8 cellular contexts compared by ENCODE assay signal in genomic region chr11:74255741-74256369, GRCh38. TPM values are rescaled to one million over a fixed set of nuclear protein-coding genes. Genes with fewer than 3 reads are reported as not detected.
DNase-seq lines count a peak whose midpoint lies in the region; ATAC-seq, FAIRE-seq and TF ChIP-seq lines count a peak whose summit lies in the region.

No MANE protein-coding gene starts in this region.

- FAIRE-seq in GM12891 (lab: Jason Lieb, UNC), result peak; percentile 88
- FAIRE-seq in HepG2 (lab: Jason Lieb, UNC), result peak; percentile 91

- H3K4me1 ChIP-seq in HepG2 (ENCODE audit: insufficient read depth, low read length), result peaks cover 8% of the 10 kb centered on the region; the same call in 1 of the 2 replicates

- H3K79me2 ChIP-seq in HepG2 (ENCODE audit: insufficient read depth, low read length), result no peaks in the 10 kb centered on the region

- no peak overlapping the region for H3K27ac ChIP-seq in HepG2 (ENCODE audit: extremely low read length, insufficient read depth, low read length)

- POLR2A ChIA-PET in HepG2 (lab: Yijun Ruan, JAX), result interaction anchor here (1.0 kb wide), 2 partner anchors 194 to 314 kb away, joined by 4 to 6 read pairs; no protein-coding TSS in a partner anchor

- in situ Hi-C loops in HepG2 (cut with HindIII; ENCODE audit: extremely low pct_ligation_motif_present, low pct_unique_long_range_greater_than_20kb), result loop anchor here (10.0 kb wide), 1 partner anchor 199 kb away; no protein-coding TSS in a partner anchor

- CTCF ChIA-PET in HepG2 (lab: Yijun Ruan, JAX; ENCODE audit: low intra/inter-chr PET ratio, low total read pairs), result interaction anchor here (1.4 to 2.9 kb wide), 2 partner anchors 66 to 194 kb away, joined by 7 to 21 read pairs; no protein-coding TSS in a partner anchor

- H2AFZ ChIP-seq in HepG2 (ENCODE audit: low read length), result no peak overlapping the region

- intact Hi-C loops in HepG2 (cut with micrococcal nuclease; ENCODE audit: unreplicated experiment), result loop anchor here (1.0 to 5.0 kb wide), 2 partner anchors 66 to 193 kb away; no protein-coding TSS in a partner anchor

- H3K4me3 ChIP-seq in choroid plexus epithelial cell (ENCODE audit: low read depth, low read length) (no peak overlapping the region), HepG2 (replicated peaks in 1 of 3; ENCODE audit: insufficient read depth in 1 of 3, low read depth in 2 of 3, low read length in 3 of 3) (no peak overlapping the region)

- no peaks in the 10 kb centered on the region for H3K9me3 ChIP-seq in HepG2 (ENCODE audit: low read length)

- 0 out of 2 replicates have a peak, but pooled peaks have one; percentile 21 for TF ChIP-seq RAD21 in HepG2 (CRISPR knock-in tag; IDR thresholded peaks at IDR 0.05)

- no peaks in the 10 kb centered on the region for H4K20me1 ChIP-seq in HepG2 (ENCODE audit: insufficient read depth, low read length)

- TF ChIP-seq CTCF in choroid plexus epithelial cell (conservative IDR thresholded peaks at IDR 0.05; ENCODE audit: low read depth, low read length) (peak; percentile 91), HepG2 (CRISPR knock-in tag; IDR thresholded peaks at IDR 0.05) (peak; percentile 87)

- peaks cover 11 to 34% of the 10 kb centered on the region in 2 experiments for H3K36me3 ChIP-seq in HepG2 (replicated peaks in 1 of 2; ENCODE audit: control insufficient read depth in 1 of 2, insufficient read depth in 2 of 2, low read length in 2 of 2)

- H3K27me3 ChIP-seq in HepG2 (ENCODE audit: control insufficient read depth in 1 of 2, insufficient read depth in 2 of 2, low read length in 2 of 2), result no peaks in the 10 kb centered on the region

- BruUV-seq in HepG2 (replicated peaks; lab: Mats Ljungman, UMichigan), result no TSS peak

- no peak overlapping the region for H3K9ac ChIP-seq in HepG2 (ENCODE audit: insufficient read depth, low read depth, low read length)

- H3K4me2 ChIP-seq in HepG2 (ENCODE audit: low read depth, low read length), result no peak overlapping the region

- DNase-seq in A172 (ENCODE audit: low spot score), result peak; percentile 59
- DNase-seq in GM12891 (ENCODE audit: insufficient read length, low spot score), result peak; percentile 56
- DNase-seq in NCI-H2107 (lab: John Stamatoyannopoulos, UW), result peak; percentile 56
- DNase-seq in activated CD4-positive, CD25-positive, alpha-beta regulatory T cell treated with anti-CD3 and anti-CD28 coated beads, Interleukin-2, amount 50 U/mL, for 72 hours, result peak; percentile 47
- peak; percentile 84 for DNase-seq in choroid plexus epithelial cell (ENCODE audit: low read depth)
- peak; percentile 42 for DNase-seq in HepG2 (ENCODE audit: low spot score)
- DNase-seq in stimulated activated CD8-positive, alpha-beta memory T cell treated with anti-CD3 and anti-CD28 coated beads, Interleukin-12 subunit alpha, Interleukin-12 subunit beta, amount 100 ng/mL, for 1 hour (ENCODE audit: low read depth), result peak; percentile 27

- ATAC-seq in HepG2, result peak; percentile 61
- no peak for ATAC-seq in HG02571 (IDR thresholded peaks at IDR 0.05; ENCODE audit: unreplicated experiment)

- WGBS in HepG2 (ENCODE audit: low lambda C conversion rate), result 65% methylated on average over 5 of the region's 5 CpGs

- TF ChIP-seq POLR2A in GM12891 (IDR thresholded peaks at IDR 0.05; ENCODE audit: low read depth, low read length), result no peak
- no peak for TF ChIP-seq POLR2A in HepG2 (IDR thresholded peaks at IDR 0.05; ENCODE audit: insufficient read depth in 1 of 2, low read depth in 2 of 2, low read length in 2 of 2)

- no peak for TF ChIP-seq EP300 in HepG2 (IDR thresholded peaks at IDR 0.05; ENCODE audit: low read depth in 2 of 2, low read length in 2 of 2)
- no peak for TF ChIP-seq EP300 in HepG2 (CRISPR knock-in tag; IDR thresholded peaks at IDR 0.05; ENCODE audit: borderline replicate concordance)

TF ChIP-seq in GM12891, 5 proteins besides CTCF, POLR2A, EP300 and RAD21:
- no peak for TF ChIP-seq TAF1 (IDR thresholded peaks at IDR 0.05; ENCODE audit: low read depth, low read length)
- TF ChIP-seq POU2F2 (IDR thresholded peaks at IDR 0.05; ENCODE audit: low read depth, low read length), result no peak
- no peak for TF ChIP-seq SPI1 (IDR thresholded peaks at IDR 0.05; ENCODE audit: low read depth, low read length)
- TF ChIP-seq POLR2AphosphoS5 (IDR thresholded peaks at IDR 0.05; ENCODE audit: low read depth, low read length), result no peak
- TF ChIP-seq PAX5 (IDR thresholded peaks at IDR 0.05; ENCODE audit: insufficient read depth, low read length, severe bottlenecking), result no peak
TF ChIP-seq in GM12891: peak in this region for 0.

TF ChIP-seq in HepG2, 621 proteins besides CTCF, POLR2A, EP300 and RAD21:
- peak; percentile 72; the same call in 1 of the 2 replicates for TF ChIP-seq SMC3 (IDR thresholded peaks at IDR 0.05; ENCODE audit: low read length)
- no peak for TF ChIP-seq ZNF674 (CRISPR knock-in tag; IDR thresholded peaks at IDR 0.05; ENCODE audit: low read depth)
- 0 out of 2 replicates have a peak, but pooled peaks have one; percentile 26 for TF ChIP-seq CEBPB (IDR thresholded peaks at IDR 0.05; ENCODE audit: borderline replicate concordance, low read depth, low read length)
- no peak for TF ChIP-seq KLF13 (CRISPR knock-in tag; IDR thresholded peaks at IDR 0.05)
- TF ChIP-seq IKZF4 (CRISPR knock-in tag; IDR thresholded peaks at IDR 0.05; ENCODE audit: borderline replicate concordance, low read depth, not compliant biosample characterization), result no peak
- TF ChIP-seq GABPA (IDR thresholded peaks at IDR 0.05; ENCODE audit: low read depth, low read length), result no peak
- no peak for TF ChIP-seq GABPA (CRISPR knock-in tag; IDR thresholded peaks at IDR 0.05; ENCODE audit: low read depth)
- TF ChIP-seq XRCC5 (optimal IDR thresholded peaks at IDR 0.05; ENCODE audit: low read length), result peak; percentile 20
- TF ChIP-seq POLR2G (IDR thresholded peaks at IDR 0.05; ENCODE audit: low read depth, low read length), result 0 out of 2 replicates have a peak, but pooled peaks have one; percentile 24
- TF ChIP-seq YY1 (IDR thresholded peaks at IDR 0.05; ENCODE audit: insufficient read depth, insufficient replicate concordance, low read depth, low read length), result no peak
- TF ChIP-seq STAG1 (CRISPR knock-in tag; IDR thresholded peaks at IDR 0.05), result peak; percentile 79

RNA-seq across cellular contexts. Expression of gene P4HA3, which starts 55.6 kb away (rescaled TPM):
- total RNA-seq in A172 (2014; rRNA removed; shearing (Covaris generic)), result 0.48 and 1.5 TPM in 2 replicates
- 0.09 TPM for polyA plus RNA-seq in GM12891 (2012; ENCODE audit: low read depth, missing spikeins)
- total RNA-seq in HepG2 (2016; rRNA removed; fragmentation: Illumina TruSeq; extraction: Trizol), result not detected in 2 replicates
- total RNA-seq in HepG2 (2016; cell fraction: cytosol; rRNA removed; fragmentation: Illumina TruSeq; extraction: Trizol; ENCODE audit: low read depth), result not detected in 2 replicates
- total RNA-seq in HepG2 (2016; cell fraction: insoluble cytoplasmic fraction; rRNA removed; fragmentation: Illumina TruSeq; extraction: Trizol), result not detected in 2 replicates
- total RNA-seq in HepG2 (2016; cell fraction: membrane; rRNA removed; fragmentation: Illumina TruSeq; extraction: Trizol), result not detected in 2 replicates
- total RNA-seq in HepG2 (2016; cell fraction: nucleus; rRNA removed; fragmentation: Illumina TruSeq; extraction: Trizol), result not detected in 2 replicates
- polyA plus RNA-seq in HepG2 (2011; rRNA removed), result not detected in 2 replicates
- polyA plus RNA-seq in HepG2 (2011; cell fraction: cytosol; rRNA removed), result 0.03 TPM in 1 of 2 replicates, not detected in the other
- not detected in 2 replicates for polyA plus RNA-seq in HepG2 (2011; cell fraction: nucleus; rRNA removed)
- 0.11 TPM in 1 of 2 replicates, not detected in the other for polyA plus RNA-seq in HepG2 (2012)
- polyA plus RNA-seq in HepG2 (2016; cell fraction: cytosol; fragmentation: Illumina TruSeq; extraction: Trizol; ENCODE audit: low read depth), result 0.08 TPM in 1 of 2 replicates, not detected in the other
- not detected in 2 replicates for polyA plus RNA-seq in HepG2 (2016; cell fraction: insoluble cytoplasmic fraction; fragmentation: Illumina TruSeq; extraction: Trizol; ENCODE audit: low read depth)
- polyA plus RNA-seq in HepG2 (2016; cell fraction: membrane; fragmentation: Illumina TruSeq; extraction: Trizol; ENCODE audit: low read depth), result not detected in 2 replicates
- not detected in 2 replicates for polyA plus RNA-seq in HepG2 (2016; cell fraction: nucleus; fragmentation: Illumina TruSeq; extraction: Trizol; ENCODE audit: insufficient read depth, low read depth)
- 1.5 TPM in 1 of 2 replicates, not detected in the other for polyA minus RNA-seq in HepG2 (2011; rRNA and poly(A)+ RNA removed; ENCODE audit: low replicate concordance)
- not detected in 2 replicates for polyA minus RNA-seq in HepG2 (2011; cell fraction: cytosol; rRNA and poly(A)+ RNA removed)
- not detected in 2 replicates for polyA minus RNA-seq in HepG2 (2011; cell fraction: nucleus; rRNA and poly(A)+ RNA removed)

Comparison
In these comparisons a context has a peak if more than half of its experiments do, and no peak if none do; other contexts are left out.
1. DNase-seq: peak in every context shown above with its lines; median percentile 84 in choroid plexus epithelial cell; 59 in A172; 56 in GM12891; 56 in NCI-H2107; 47 in activated CD4-positive, CD25-positive, alpha-beta regulatory T cell treated with anti-CD3 and anti-CD28 coated beads, Interleukin-2, amount 50 U/mL, for 72 hours; 42 in HepG2; 27 in stimulated activated CD8-positive, alpha-beta memory T cell treated with anti-CD3 and anti-CD28 coated beads, Interleukin-12 subunit alpha, Interleukin-12 subunit beta, amount 100 ng/mL, for 1 hour.